ENCODE assay signal across 9 cellular contexts in the genomic region with DNA sequence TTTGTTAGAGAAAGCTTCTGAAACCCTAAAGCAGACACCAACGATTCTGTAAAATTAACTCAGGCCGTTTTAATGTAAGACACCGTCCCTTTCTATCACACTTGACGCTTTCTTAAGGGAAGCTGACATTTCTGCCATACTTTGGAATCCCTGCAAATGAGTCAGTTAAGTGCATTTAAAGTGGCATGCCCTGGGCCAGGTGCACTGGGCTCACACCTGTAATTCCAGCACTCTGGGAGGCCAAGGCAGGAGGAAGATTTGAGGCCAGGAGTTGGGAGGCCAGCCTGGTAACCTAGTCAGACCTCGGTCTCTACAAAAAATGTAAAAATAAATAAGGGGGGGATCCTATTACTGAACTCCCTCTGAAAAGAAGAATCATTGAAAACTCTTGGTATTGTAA. TPM values are rescaled to one million over a fixed set of nuclear protein-coding genes. Genes with fewer than 3 reads are reported as not detected.
DNase-seq lines count a peak whose midpoint lies in the region; ATAC-seq and TF ChIP-seq lines count a peak whose summit lies in the region.
"Had no signal": no experiment of that assay in that cellular context is flagged by ENCODE, and none has a peak within 500 bp of the region (broad histone marks: within the 10 kb centered on the region; RNA-seq: fewer than 3 reads in every experiment).

No MANE protein-coding gene starts in this region.

- intact Hi-C loops in Panc1 (cut with micrococcal nuclease; ENCODE audit: unreplicated experiment), result no loop called here
- intact Hi-C loops in esophagus squamous epithelium (cut with DNase I), result no loop called here
- intact Hi-C loops in posterior vena cava (cut with DNase I), result no loop called here

- DNase-seq in AG04450 (ENCODE audit: low read depth, low spot score) (no peak), Panc1 (ENCODE audit: low read depth, low spot score) (no peak), esophagus squamous epithelium (lab: John Stamatoyannopoulos, UW) (no peak), posterior vena cava (ENCODE audit: low spot score) (peak; percentile 24), NCI-H510A treated with DMSO at 0.1 percent for 48 hours (lab: John Stamatoyannopoulos, UW) (no peak), osteocyte (ENCODE audit: extremely low spot score, unreplicated experiment) (no peak), NCI-H1930 (lab: John Stamatoyannopoulos, UW) (no peak)

- peaks cover 4% of the 10 kb centered on the region; the same call in 1 of the 2 replicates for H3K9me3 ChIP-seq in AG04450 (ENCODE audit: control insufficient read depth, insufficient read depth, low read length)
- no peaks in the 10 kb centered on the region for H3K9me3 ChIP-seq in Panc1 (ENCODE audit: control insufficient read depth, insufficient read depth, low read depth, low read length)
- no peaks in the 10 kb centered on the region for H3K9me3 ChIP-seq in esophagus squamous epithelium

- H3K4me3 Mint-ChIP-seq in osteocyte (ENCODE audit: unreplicated experiment), result no peak overlapping the region
- H3K4me3 Mint-ChIP-seq: activated CD8-positive, alpha-beta T cell treated with anti-CD3 and anti-CD28 coated beads for 36 hours had no signal

- POLR2A ChIA-PET in AG04450 (lab: Yijun Ruan, JAX) (interaction anchor here (0.5 to 2.1 kb wide), 11 partner anchors 11 to 123 kb away, joined by 3 to 14 read pairs (median 4); no protein-coding TSS in a partner anchor), Panc1 (lab: Charles Lee) (interaction anchor here (0.6 to 0.9 kb wide), 3 partner anchors 13 to 18 kb away, joined by 5 to 7 read pairs (median 5); no protein-coding TSS in a partner anchor)

- H3K4me1 ChIP-seq in Panc1 (ENCODE audit: control insufficient read depth, insufficient read depth, low read length) (peaks cover 27% of the 10 kb centered on the region), esophagus squamous epithelium (peaks cover 12 to 63% (median 24%) of the 10 kb centered on the region in 3 donors)

- H3K4me1 Mint-ChIP-seq in osteocyte (ENCODE audit: unreplicated experiment), result peaks cover 5% of the 10 kb centered on the region

- ATAC-seq in Panc1, result no peak
- no peak for ATAC-seq in HG03039 (IDR thresholded peaks at IDR 0.05; ENCODE audit: unreplicated experiment)

- peaks cover 8% of the 10 kb centered on the region; the same call in 1 of the 2 replicates for H3K36me3 ChIP-seq in Panc1 (ENCODE audit: control insufficient read depth, insufficient read depth, low read length)
- peaks cover 0 to 23% (median 0%) of the 10 kb centered on the region in 3 donors for H3K36me3 ChIP-seq in esophagus squamous epithelium

- no peak overlapping the region for H3K27ac Mint-ChIP-seq in osteocyte (ENCODE audit: unreplicated experiment)
- H3K27ac Mint-ChIP-seq: activated CD8-positive, alpha-beta T cell treated with anti-CD3 and anti-CD28 coated beads for 36 hours had no signal

- H3K27me3 Mint-ChIP-seq in osteocyte (ENCODE audit: unreplicated experiment), result no peaks in the 10 kb centered on the region
- H3K27me3 Mint-ChIP-seq: activated CD8-positive, alpha-beta T cell treated with anti-CD3 and anti-CD28 coated beads for 36 hours had no signal

- TF ChIP-seq CTCF in AG04450 (IDR thresholded peaks at IDR 0.05; ENCODE audit: low read depth, low read length) (no peak), Panc1 (IDR thresholded peaks at IDR 0.05) (no peak), esophagus squamous epithelium (IDR thresholded peaks at IDR 0.05) (no peak), osteocyte (IDR thresholded peaks at IDR 0.05) (no peak)

- H3K27ac ChIP-seq in AG04450 (ENCODE audit: low read depth, low read length) (peak overlapping the region; percentile 97), Panc1 (ENCODE audit: low read length) (peak overlapping the region; percentile 94), esophagus squamous epithelium (peak overlapping the region; percentile 95 to 100 (median 99))

- CTCF ChIA-PET in AG04450 (lab: Charles Lee), result interaction anchor here (0.5 to 1.1 kb wide), 4 partner anchors 62 to 591 kb away, joined by 3 to 8 read pairs (median 4); no protein-coding TSS in a partner anchor
- CTCF ChIA-PET in Panc1 (lab: Charles Lee), result interaction anchor here (0.6 to 0.9 kb wide), 3 partner anchors 56 to 1262 kb away, joined by 3 to 6 read pairs (median 4); no protein-coding TSS in a partner anchor

- H3K9me3 Mint-ChIP-seq in osteocyte (ENCODE audit: unreplicated experiment), result no peaks in the 10 kb centered on the region
- H3K9me3 Mint-ChIP-seq: activated CD8-positive, alpha-beta T cell treated with anti-CD3 and anti-CD28 coated beads for 36 hours had no signal

- H3K36me3 Mint-ChIP-seq in osteocyte (ENCODE audit: unreplicated experiment), result peaks cover 12% of the 10 kb centered on the region

- in situ Hi-C loops in Panc1 (cut with HindIII; ENCODE audit: low pct_unique_long_range_greater_than_20kb, low sequenced_read_pairs), result no loop called here

- WGBS in esophagus squamous epithelium, 2 donors, result 62 to 86% methylated on average over 5 of the region's 5 CpGs

- TF ChIP-seq POLR2A in esophagus squamous epithelium (IDR thresholded peaks at IDR 0.05), result no peak

- no TSS peak for BruUV-seq in Panc1 (replicated peaks; lab: Mats Ljungman, UMichigan)

- H3K27me3 ChIP-seq in AG04450 (ENCODE audit: control insufficient read depth, insufficient read depth, low read length) (no peaks in the 10 kb centered on the region), Panc1 (ENCODE audit: control insufficient read depth, insufficient read depth, low read length) (no peaks in the 10 kb centered on the region), esophagus squamous epithelium (no peaks in the 10 kb centered on the region)

- H3K4me3 ChIP-seq in AG04450 (ENCODE audit: low read depth, low read length) (peak overlapping the region; percentile 90), Panc1 (ENCODE audit: low read depth in 2 of 2, low read length in 2 of 2) (0 out of 4 replicates have a peak overlapping the region, but pooled peaks of 1 of the 2 experiments have one; percentile 85), esophagus squamous epithelium (peak overlapping the region in 3 of 4 donors; percentile 89 to 99 (median 91))

RNA-seq across cellular contexts. Expression of a gene that starts 4.4 kb away (rescaled TPM):
- 161 and 180 TPM in 2 replicates for polyA plus RNA-seq in AG04450 (2011; rRNA removed)
- 103 and 136 TPM in 2 replicates for polyA minus RNA-seq in AG04450 (2011; rRNA and poly(A)+ RNA removed)
- 58.0 TPM for total RNA-seq in Panc1 (2021; ENCODE audit: unreplicated experiment)
- polyA plus RNA-seq in Panc1 (2012; ENCODE audit: insufficient read length), result 65.7 TPM
- total RNA-seq in esophagus squamous epithelium, result 100 to 1,000 TPM in 2 of 4 donors, 10 to 100 TPM in 2; 60.1 to 113 (median 88.7) TPM
- total RNA-seq in posterior vena cava, result 100 to 1,000 TPM in 1 of 2 donors, 10 to 100 TPM in 1; 77.0 to 138 TPM
- total RNA-seq in osteocyte, result 143 and 160 TPM in 2 replicates
